22 cellular contexts compared by ENCODE assay signal in the genomic region with DNA sequence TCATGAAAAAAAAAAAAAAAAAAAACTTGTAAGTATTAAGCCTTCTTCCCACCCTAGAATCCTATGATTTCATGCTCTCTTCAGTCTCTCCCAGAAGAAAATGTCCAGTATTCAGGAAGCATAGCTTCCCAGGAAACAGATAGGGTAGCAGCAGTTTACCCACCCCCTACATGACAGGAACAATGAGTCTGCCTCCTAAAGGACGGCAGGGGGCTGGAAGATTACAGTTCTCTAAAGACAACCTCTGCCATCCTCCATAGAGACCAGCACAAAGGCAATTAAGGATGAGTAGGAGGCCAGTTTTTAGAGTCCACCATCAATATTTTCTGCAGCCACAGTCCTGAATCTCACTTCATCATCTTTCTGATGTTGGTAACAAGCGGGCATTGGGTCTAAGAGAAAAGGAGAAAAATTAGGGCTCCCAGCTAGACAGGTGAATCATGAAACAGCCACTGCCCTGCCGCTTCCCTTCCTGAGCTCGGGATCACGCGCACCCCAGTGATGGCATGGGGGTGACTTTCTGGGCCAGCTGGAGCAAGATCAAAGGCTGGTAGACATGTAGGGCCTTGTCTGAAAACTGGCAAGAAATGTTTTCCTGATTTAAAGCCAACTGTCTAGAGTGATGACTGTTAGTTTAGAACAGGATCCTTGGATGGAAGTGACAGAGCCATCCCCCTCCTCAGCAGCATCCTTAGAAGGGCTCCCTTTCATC.
DNase-seq lines count a peak whose midpoint lies in the region; ATAC-seq, FAIRE-seq and TF ChIP-seq lines count a peak whose summit lies in the region.
"Had no signal": no experiment of that assay in that cellular context is flagged by ENCODE, and none has a peak within 500 bp of the region (broad histone marks: within the 10 kb centered on the region; RNA-seq: fewer than 3 reads in every experiment).

No MANE protein-coding gene starts in this region.

- H3K23ac ChIP-seq in H1 (ENCODE audit: insufficient read length), result no peak overlapping the region

- H2AK5ac ChIP-seq in H1 (ENCODE audit: low read depth, low read length), result no peak overlapping the region

- H3K9ac ChIP-seq in H1 (replicated peaks in 1 of 4; ENCODE audit: extremely low read depth in 1 of 4, low read depth in 3 of 4, low read length in 3 of 4), result no peak overlapping the region

- peak in 2 of 5 donors; percentile 38 to 44 for DNase-seq in heart left ventricle
- no peak for DNase-seq in right atrium auricular region (ENCODE audit: low spot score)
- peak in 1 of 2 experiments; percentile 32 for DNase-seq in H1 (ENCODE audit: low read depth in 1 of 2, low spot score in 2 of 2)
- DNase-seq in iPS-NIHi11 (ENCODE audit: low spot score), result peak; percentile 39
- DNase-seq in activated T-cell treated with anti-CD3 and anti-CD28 coated beads for 4 hours, result no peak
- no peak for DNase-seq in frontal cortex (ENCODE audit: low spot score in 2 of 2)
- no peak for DNase-seq in ureter (ENCODE audit: low spot score)
- DNase-seq: Caco-2; CD4-positive, alpha-beta T cell; HCEC 1CT; Karpas-422; MG63; NCI-H1092; NCI-H1436 treated with DMSO at 0.1 percent for 48 hours; NCI-H2081; NCI-H2171 treated with DMSO at 0.1 percent for 48 hours; NCI-H510A; NCI-H774; SHP77 had no signal

- no peak overlapping the region for H3K18ac ChIP-seq in H1 (ENCODE audit: extremely low read depth, low read length)

- H2BK5ac ChIP-seq in H1 (ENCODE audit: low read depth, low read length), result no peak overlapping the region

- WGBS in heart left ventricle, 4 donors, result 68 to 77% (median 74%) methylated on average over 6 of the region's 6 CpGs
- WGBS in H1 (ENCODE audit: extremely low coverage in 1 of 2, insufficient coverage in 1 of 2, insufficient read length in 1 of 2, insufficient replicate concordance in 2 of 2, low coverage in 1 of 2, low lambda C conversion rate in 2 of 2, missing lambda C conversion rate in 1 of 2), 2 experiments, result 84% methylated on average over 6 of the region's 6 CpGs; no CpG with 5 or more reads in 1 of the 2 experiments

- H3K36me3 ChIP-seq in heart left ventricle (peaks cover 0 to 2% (median 0%) of the 10 kb centered on the region in 9 donors), right atrium auricular region (no peaks in the 10 kb centered on the region), H1 (ENCODE audit: control insufficient read depth in 2 of 4, insufficient read depth in 4 of 4, low read length in 3 of 4) (no peaks in the 10 kb centered on the region; a peak in 2 of 8 replicates)
- H3K36me3 ChIP-seq: MG63 had no signal

- H3K4me3 ChIP-seq in heart left ventricle (no peak overlapping the region), right atrium auricular region (no peak overlapping the region), H1 (ENCODE audit: extremely low read depth in 1 of 4, insufficient read depth in 2 of 4, low read depth in 3 of 4, low read length in 4 of 4) (no peak overlapping the region)
- H3K4me3 ChIP-seq: MG63 had no signal

- ATAC-seq in heart left ventricle, result peak in 3 of 4 donors; percentile 15 to 63 (median 57)

- CTCF ChIA-PET in H1 (lab: Charles Lee; ENCODE audit: partially characterized antibody), result no interaction called here

- H2BK15ac ChIP-seq in H1 (ENCODE audit: low read length), result no peak overlapping the region

- H3K27ac ChIP-seq in heart left ventricle (no peak overlapping the region), right atrium auricular region (no peak overlapping the region), H1 (ENCODE audit: low read depth, low read length) (no peak overlapping the region)

- no peak for TF ChIP-seq CTCF in heart left ventricle (IDR thresholded peaks at IDR 0.05)
- no peak for TF ChIP-seq CTCF in right atrium auricular region (IDR thresholded peaks at IDR 0.05)
- no peak for TF ChIP-seq CTCF in H1 (IDR thresholded peaks at IDR 0.05; ENCODE audit: control extremely low read depth in 1 of 3, insufficient read depth in 1 of 3, low read depth in 1 of 3, low read length in 3 of 3)

- H2BK20ac ChIP-seq in H1 (ENCODE audit: low read length), result no peak overlapping the region

- H4K91ac ChIP-seq in H1 (replicated peaks; ENCODE audit: insufficient read length, low read length), result no peak overlapping the region

- no peak for TF ChIP-seq POLR2A in heart left ventricle (IDR thresholded peaks at IDR 0.05)
- no peak for TF ChIP-seq POLR2A in H1 (IDR thresholded peaks at IDR 0.05; ENCODE audit: control extremely low read depth in 1 of 2, low read depth in 2 of 2, low read length in 2 of 2)

- H3K4me1 ChIP-seq in heart left ventricle, result peaks cover 0 to 15% (median 1%) of the 10 kb centered on the region in 12 donors
- H3K4me1 ChIP-seq in right atrium auricular region, result peaks cover 0 to 7% of the 10 kb centered on the region in 2 donors
- H3K4me1 ChIP-seq in H1 (replicated peaks in 1 of 4; ENCODE audit: control insufficient read depth in 3 of 4, insufficient read depth in 4 of 4, low read length in 3 of 4), result no peaks in the 10 kb centered on the region
- H3K4me1 ChIP-seq: Caco-2 had no signal

- H3K79me2 ChIP-seq in H1 (ENCODE audit: control insufficient read depth in 1 of 2, insufficient read depth in 2 of 2, low read length in 2 of 2), result peaks cover 0 to 3% of the 10 kb centered on the region in 2 experiments; a peak in 2 of 4 replicates

- H3K23me2 ChIP-seq in H1 (ENCODE audit: low read depth, low read length), result 0 out of 2 replicates have a peak, but pooled peaks cover 3% of the 10 kb centered on the region

- H2BK12ac ChIP-seq in H1 (ENCODE audit: low read depth, low read length), result no peak overlapping the region

- no peak overlapping the region for H4K5ac ChIP-seq in H1 (ENCODE audit: insufficient read length, low read depth, low read length)

- H3K4me2 ChIP-seq in H1 (ENCODE audit: insufficient read depth in 1 of 2, low read depth in 2 of 2, low read length in 2 of 2), result no peak overlapping the region

- no peak overlapping the region for H2AFZ ChIP-seq in H1 (ENCODE audit: low read length)

- H3K79me1 ChIP-seq in H1 (ENCODE audit: low read depth, low read length), result no peaks in the 10 kb centered on the region

- H3K56ac ChIP-seq in H1 (replicated peaks; ENCODE audit: insufficient read length, low read depth, low read length), result no peak overlapping the region

- no peak overlapping the region for H4K8ac ChIP-seq in H1 (ENCODE audit: extremely low read depth, insufficient read depth, low read length)

- H2BK120ac ChIP-seq in H1 (replicated peaks; ENCODE audit: low read depth, low read length), result no peak overlapping the region

- FAIRE-seq in H1 (lab: Jason Lieb, UNC) (peak; percentile 60), frontal cortex (lab: Jason Lieb, UNC) (no peak)
- FAIRE-seq: A204.1, G401.6, RCC 7860 had no signal

- no peaks in the 10 kb centered on the region for H3K9me3 ChIP-seq in heart left ventricle
- no peaks in the 10 kb centered on the region for H3K9me3 ChIP-seq in right atrium auricular region
- no peaks in the 10 kb centered on the region for H3K9me3 ChIP-seq in H1 (ENCODE audit: insufficient read depth in 2 of 2, low read depth in 1 of 2, low read length in 1 of 2)
- H3K9me3 ChIP-seq: Caco-2, MG63 had no signal

- intact Hi-C loops in heart left ventricle (cut with DNase I), result loop anchor here in 2 of 10 donors (10.0 kb wide), 1 partner anchor 317 kb away; no protein-coding TSS in a partner anchor

- no peak for TF ChIP-seq EP300 in H1 (IDR thresholded peaks at IDR 0.05; ENCODE audit: borderline replicate concordance in 1 of 2, low read depth in 2 of 2, low read length in 2 of 2)

- peaks cover 15 to 17% of the 10 kb centered on the region in 2 experiments for H4K20me1 ChIP-seq in H1 (replicated peaks in 1 of 2; ENCODE audit: control insufficient read depth in 1 of 2, insufficient read depth in 2 of 2, low read length in 2 of 2)

- no peak overlapping the region for H3K14ac ChIP-seq in H1 (ENCODE audit: insufficient read length)

- H3K27me3 ChIP-seq in heart left ventricle, result no peaks in the 10 kb centered on the region
- no peaks in the 10 kb centered on the region for H3K27me3 ChIP-seq in right atrium auricular region
- H3K27me3 ChIP-seq in H1 (replicated peaks in 1 of 4; ENCODE audit: control insufficient read depth in 3 of 4, extremely low read depth in 1 of 4, insufficient read depth in 3 of 4, low read length in 3 of 4), result peaks cover 0 to 9% (median under 1%) of the 10 kb centered on the region in 4 experiments; a peak in 2 of 7 replicates
- H3K27me3 ChIP-seq: MG63 had no signal

- no peak overlapping the region for H3K4ac ChIP-seq in H1 (replicated peaks; ENCODE audit: insufficient read length, low read depth, low read length)

- POLR2A ChIA-PET in H1 (lab: Charles Lee; ENCODE audit: partially characterized antibody), result no interaction called here

- no peak for TF ChIP-seq RAD21 in H1 (IDR thresholded peaks at IDR 0.05 in 1 of 2, conservative IDR thresholded peaks at IDR 0.05 in 1 of 2; ENCODE audit: low read depth in 2 of 2, low read length in 2 of 2)

TF ChIP-seq in H1, 55 proteins besides CTCF, POLR2A, EP300 and RAD21:
- TF ChIP-seq SIRT6 (IDR thresholded peaks at IDR 0.05; ENCODE audit: low read length) (no peak), POLR2AphosphoS5 (IDR thresholded peaks at IDR 0.05; ENCODE audit: low read depth, low read length) (peak; percentile 74)
